In the genomic region with DNA sequence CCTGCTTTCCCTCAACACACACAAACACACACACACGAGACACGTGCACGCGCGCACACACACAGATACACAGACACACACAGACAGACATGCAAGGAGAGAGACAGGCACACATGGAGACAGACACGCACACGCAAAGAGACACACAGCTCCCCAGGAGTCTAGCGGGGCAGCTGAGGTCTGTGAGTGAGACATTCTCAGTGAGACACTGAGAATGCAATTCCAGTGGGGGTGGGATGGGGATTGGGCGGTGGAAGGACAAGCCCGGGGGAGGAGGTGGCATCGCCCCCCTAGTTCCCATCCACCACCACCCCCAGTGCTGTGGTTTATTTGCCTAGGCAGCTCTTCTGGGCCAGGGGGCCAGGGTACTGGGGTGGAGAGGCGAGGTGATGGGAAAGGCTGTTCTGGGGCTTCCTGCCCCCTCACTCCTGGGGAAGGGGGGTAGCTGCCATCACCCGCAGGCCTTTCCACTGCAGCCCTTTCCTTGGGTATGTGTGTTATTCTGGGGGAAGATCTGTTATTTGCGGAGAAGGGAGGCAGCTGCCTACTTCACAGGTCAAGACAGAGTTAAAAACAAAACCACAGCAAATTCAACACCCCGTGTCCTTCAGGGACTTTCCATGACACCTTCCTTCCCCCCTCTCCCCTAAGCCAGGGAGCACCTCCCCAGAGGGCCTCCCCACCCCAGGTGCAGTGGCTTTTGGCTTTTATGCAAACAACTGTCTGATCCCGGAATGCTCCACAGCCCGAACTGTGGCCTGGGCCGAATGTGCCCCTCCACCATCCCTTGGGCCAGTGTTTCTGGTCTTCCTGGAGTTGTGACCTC, we compare ENCODE assay signal across 1 cellular context.
TF ChIP-seq lines count a peak whose summit lies in the region.

No MANE protein-coding gene starts in this region.

TF ChIP-seq in GM23338, 12 proteins besides CTCF, POLR2A, EP300 and RAD21:
- TF ChIP-seq STAT1 (IDR thresholded peaks at IDR 0.05; ENCODE audit: unreplicated experiment) (no peak), JUNB (IDR thresholded peaks at IDR 0.05; ENCODE audit: unreplicated experiment) (no peak), EZH2 (IDR thresholded peaks at IDR 0.05; ENCODE audit: low read depth, unreplicated experiment) (no peak), POLR2AphosphoS5 (IDR thresholded peaks at IDR 0.05; ENCODE audit: low read depth) (no peak)
- TF ChIP-seq, protein P1, sequence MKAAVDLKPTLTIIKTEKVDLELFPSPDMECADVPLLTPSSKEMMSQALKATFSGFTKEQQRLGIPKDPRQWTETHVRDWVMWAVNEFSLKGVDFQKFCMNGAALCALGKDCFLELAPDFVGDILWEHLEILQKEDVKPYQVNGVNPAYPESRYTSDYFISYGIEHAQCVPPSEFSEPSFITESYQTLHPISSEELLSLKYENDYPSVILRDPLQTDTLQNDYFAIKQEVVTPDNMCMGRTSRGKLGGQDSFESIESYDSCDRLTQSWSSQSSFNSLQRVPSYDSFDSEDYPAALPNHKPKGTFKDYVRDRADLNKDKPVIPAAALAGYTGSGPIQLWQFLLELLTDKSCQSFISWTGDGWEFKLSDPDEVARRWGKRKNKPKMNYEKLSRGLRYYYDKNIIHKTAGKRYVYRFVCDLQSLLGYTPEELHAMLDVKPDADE (IDR thresholded peaks at IDR 0.05), result no peak
